In genomic region chr1:31783846-31784245, GRCh38 we compare ENCODE assay signal across 16 cellular contexts. TPM values are rescaled to one million over a fixed set of nuclear protein-coding genes. Genes with fewer than 3 reads are reported as not detected.
"Had no signal": no experiment of that assay in that cellular context is flagged by ENCODE, and none has a peak within 500 bp of the region (broad histone marks: within the 10 kb centered on the region; RNA-seq: fewer than 3 reads in every experiment).

No MANE protein-coding gene starts in this region.

- H3K9me3 ChIP-seq: esophagus muscularis mucosa, mucosa of descending colon, tibial artery, vagina had no signal

- DNase-seq: activated CD4-positive, alpha-beta T cell treated with anti-CD3 and anti-CD28 coated beads for 48 hours; amygdala; retina had no signal

- H3K27me3 ChIP-seq: dorsolateral prefrontal cortex, vagina had no signal

- H3K9ac ChIP-seq: parathyroid adenoma had no signal

- H3K79me2 ChIP-seq: parathyroid adenoma had no signal

- H3K9me3 Mint-ChIP-seq: activated naive CD4-positive, alpha-beta T cell treated with anti-CD3 and anti-CD28 coated beads, Interleukin-2, amount 50 U/mL, for 24 hours; neural crest cell; WTC11 had no signal

- H2AFZ ChIP-seq: parathyroid adenoma had no signal

- H3K27ac ChIP-seq: esophagus muscularis mucosa, parathyroid adenoma, tibial artery, vagina had no signal

- H3K4me3 ChIP-seq: dorsolateral prefrontal cortex, esophagus muscularis mucosa, mucosa of descending colon, tibial artery, vagina had no signal

- H3K27me3 Mint-ChIP-seq: activated naive CD4-positive, alpha-beta T cell treated with anti-CD3 and anti-CD28 coated beads, Interleukin-2, amount 50 U/mL, for 24 hours had no signal

- H3K36me3 Mint-ChIP-seq: activated naive CD4-positive, alpha-beta T cell treated with anti-CD3 and anti-CD28 coated beads, Interleukin-2, amount 50 U/mL, for 24 hours; WTC11 had no signal

- H3K4me3 Mint-ChIP-seq: activated naive CD4-positive, alpha-beta T cell treated with anti-CD3 and anti-CD28 coated beads, Interleukin-2, amount 50 U/mL, for 24 hours; WTC11 had no signal

- H3K36me3 ChIP-seq: esophagus muscularis mucosa, tibial artery, vagina had no signal

- ATAC-seq: left colon, mucosa of descending colon had no signal

- H3K27ac Mint-ChIP-seq: activated naive CD4-positive, alpha-beta T cell treated with anti-CD3 and anti-CD28 coated beads, Interleukin-2, amount 50 U/mL, for 24 hours had no signal

RNA-seq across cellular contexts. Expression of gene SPOCD1, which starts 32.0 kb away (rescaled TPM):
- total RNA-seq: cerebellum; skeletal muscle tissue; T-helper 1 cell treated with Interleukin-12 subunit alpha and Interleukin-12 subunit beta and Interleukin-4 antibody, amounts not matched to agents 30 ng/mL and 1 ng/mL, for 36 hours had no signal
